ENCODE assay signal across 1 cellular context in genomic region chr6:157974967-157975366, GRCh38.
TF ChIP-seq lines count a peak whose summit lies in the region.

No MANE protein-coding gene starts in this region.

TF ChIP-seq in HepG2, 621 proteins besides CTCF, POLR2A, EP300 and RAD21 (continued from another document and continues in another):
- TF ChIP-seq ZNF800 (CRISPR knock-in tag; IDR thresholded peaks at IDR 0.05) (no peak), NR3C1 (CRISPR knock-in tag; IDR thresholded peaks at IDR 0.05) (no peak), ZNF207 (IDR thresholded peaks at IDR 0.05; ENCODE audit: borderline replicate concordance) (no peak), TFE3 (CRISPR knock-in tag; IDR thresholded peaks at IDR 0.05) (0 out of 2 replicates have a peak, but pooled peaks have one; percentile 25), HMG20A (CRISPR knock-in tag; IDR thresholded peaks at IDR 0.05; ENCODE audit: borderline replicate concordance) (peak; percentile 34; the same call in 1 of the 2 replicates), RXRB (CRISPR knock-in tag; IDR thresholded peaks at IDR 0.05; ENCODE audit: borderline replicate concordance) (no peak), ZNF678 (CRISPR knock-in tag; IDR thresholded peaks at IDR 0.05) (no peak), ZNF234 (CRISPR knock-in tag; conservative IDR thresholded peaks at IDR 0.05) (no peak), RFXAP (CRISPR knock-in tag; IDR thresholded peaks at IDR 0.05; ENCODE audit: borderline replicate concordance) (no peak), ZNF737 (CRISPR knock-in tag; IDR thresholded peaks at IDR 0.05; ENCODE audit: borderline replicate concordance) (no peak), TRAFD1 (CRISPR knock-in tag; IDR thresholded peaks at IDR 0.05; ENCODE audit: borderline replicate concordance) (no peak), TEAD3 (CRISPR knock-in tag; optimal IDR thresholded peaks at IDR 0.05; ENCODE audit: borderline replicate concordance) (peak; percentile 10), ZNF772 (CRISPR knock-in tag; IDR thresholded peaks at IDR 0.05) (no peak), CCDC6 (CRISPR knock-in tag; IDR thresholded peaks at IDR 0.05) (no peak), ARID5B (CRISPR knock-in tag; IDR thresholded peaks at IDR 0.05) (peak; percentile 55; the same call in 1 of the 2 replicates), ZNF615 (CRISPR knock-in tag; IDR thresholded peaks at IDR 0.05; ENCODE audit: borderline replicate concordance) (no peak), HNRNPK (IDR thresholded peaks at IDR 0.05; ENCODE audit: low read depth, low read length, poor library complexity, severe bottlenecking) (no peak), ZNF383 (CRISPR knock-in tag; IDR thresholded peaks at IDR 0.05; ENCODE audit: borderline replicate concordance) (no peak), FOXO1 (CRISPR knock-in tag; IDR thresholded peaks at IDR 0.05) (no peak), ZFP62 (CRISPR knock-in tag; IDR thresholded peaks at IDR 0.05) (no peak), ZNF362 (CRISPR knock-in tag; IDR thresholded peaks at IDR 0.05; ENCODE audit: borderline replicate concordance) (no peak), GFI1 (CRISPR knock-in tag; IDR thresholded peaks at IDR 0.05; ENCODE audit: borderline replicate concordance) (peak; percentile 94), GRHL1 (CRISPR knock-in tag; conservative IDR thresholded peaks at IDR 0.05) (no peak), SSRP1 (CRISPR knock-in tag; IDR thresholded peaks at IDR 0.05) (no peak), ARHGAP35 (CRISPR knock-in tag; IDR thresholded peaks at IDR 0.05; ENCODE audit: borderline replicate concordance) (no peak), KLF16 (CRISPR knock-in tag; IDR thresholded peaks at IDR 0.05) (0 out of 4 replicates have a peak, but pooled peaks of 1 of the 2 experiments have one; percentile 13), PAF1 (CRISPR knock-in tag; IDR thresholded peaks at IDR 0.05) (no peak), SALL1 (CRISPR knock-in tag; IDR thresholded peaks at IDR 0.05) (0 out of 2 replicates have a peak, but pooled peaks have one; percentile 14), DPF2 (CRISPR knock-in tag; IDR thresholded peaks at IDR 0.05; ENCODE audit: borderline replicate concordance, low read depth) (no peak), ZNF691 (CRISPR knock-in tag; IDR thresholded peaks at IDR 0.05; ENCODE audit: borderline replicate concordance, low read depth) (no peak)
- TF ChIP-seq, protein P1, sequence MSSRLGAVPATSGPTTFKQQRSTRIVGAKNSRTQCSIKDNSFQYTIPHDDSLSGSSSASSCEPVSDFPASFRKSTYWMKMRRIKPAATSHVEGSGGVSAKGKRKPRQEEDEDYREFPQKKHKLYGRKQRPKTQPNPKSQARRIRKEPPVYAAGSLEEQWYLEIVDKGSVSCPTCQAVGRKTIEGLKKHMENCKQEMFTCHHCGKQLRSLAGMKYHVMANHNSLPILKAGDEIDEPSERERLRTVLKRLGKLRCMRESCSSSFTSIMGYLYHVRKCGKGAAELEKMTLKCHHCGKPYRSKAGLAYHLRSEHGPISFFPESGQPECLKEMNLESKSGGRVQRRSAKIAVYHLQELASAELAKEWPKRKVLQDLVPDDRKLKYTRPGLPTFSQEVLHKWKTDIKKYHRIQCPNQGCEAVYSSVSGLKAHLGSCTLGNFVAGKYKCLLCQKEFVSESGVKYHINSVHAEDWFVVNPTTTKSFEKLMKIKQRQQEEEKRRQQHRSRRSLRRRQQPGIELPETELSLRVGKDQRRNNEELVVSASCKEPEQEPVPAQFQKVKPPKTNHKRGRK (CRISPR knock-in tag; IDR thresholded peaks at IDR 0.05) = no peak
- TF ChIP-seq, protein P2, sequence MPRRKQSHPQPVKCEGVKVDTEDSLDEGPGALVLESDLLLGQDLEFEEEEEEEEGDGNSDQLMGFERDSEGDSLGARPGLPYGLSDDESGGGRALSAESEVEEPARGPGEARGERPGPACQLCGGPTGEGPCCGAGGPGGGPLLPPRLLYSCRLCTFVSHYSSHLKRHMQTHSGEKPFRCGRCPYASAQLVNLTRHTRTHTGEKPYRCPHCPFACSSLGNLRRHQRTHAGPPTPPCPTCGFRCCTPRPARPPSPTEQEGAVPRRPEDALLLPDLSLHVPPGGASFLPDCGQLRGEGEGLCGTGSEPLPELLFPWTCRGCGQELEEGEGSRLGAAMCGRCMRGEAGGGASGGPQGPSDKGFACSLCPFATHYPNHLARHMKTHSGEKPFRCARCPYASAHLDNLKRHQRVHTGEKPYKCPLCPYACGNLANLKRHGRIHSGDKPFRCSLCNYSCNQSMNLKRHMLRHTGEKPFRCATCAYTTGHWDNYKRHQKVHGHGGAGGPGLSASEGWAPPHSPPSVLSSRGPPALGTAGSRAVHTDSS (CRISPR knock-in tag; conservative IDR thresholded peaks at IDR 0.05) = no peak
- TF ChIP-seq, protein P3, sequence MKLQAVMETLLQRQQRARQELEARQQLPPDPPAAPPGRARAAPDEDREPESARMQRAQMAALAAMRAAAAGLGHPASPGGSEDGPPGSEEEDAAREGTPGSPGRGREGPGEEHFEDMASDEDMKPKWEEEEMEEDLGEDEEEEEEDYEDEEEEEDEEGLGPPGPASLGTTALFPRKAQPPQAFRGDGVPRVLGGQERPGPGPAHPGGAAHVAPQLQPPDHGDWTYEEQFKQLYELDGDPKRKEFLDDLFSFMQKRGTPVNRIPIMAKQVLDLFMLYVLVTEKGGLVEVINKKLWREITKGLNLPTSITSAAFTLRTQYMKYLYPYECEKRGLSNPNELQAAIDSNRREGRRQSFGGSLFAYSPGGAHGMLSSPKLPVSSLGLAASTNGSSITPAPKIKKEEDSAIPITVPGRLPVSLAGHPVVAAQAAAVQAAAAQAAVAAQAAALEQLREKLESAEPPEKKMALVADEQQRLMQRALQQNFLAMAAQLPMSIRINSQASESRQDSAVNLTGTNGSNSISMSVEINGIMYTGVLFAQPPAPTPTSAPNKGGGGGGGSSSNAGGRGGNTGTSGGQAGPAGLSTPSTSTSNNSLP (IDR thresholded peaks at IDR 0.05; ENCODE audit: low read depth, low read length) = peak; percentile 85
- TF ChIP-seq, protein P4, sequence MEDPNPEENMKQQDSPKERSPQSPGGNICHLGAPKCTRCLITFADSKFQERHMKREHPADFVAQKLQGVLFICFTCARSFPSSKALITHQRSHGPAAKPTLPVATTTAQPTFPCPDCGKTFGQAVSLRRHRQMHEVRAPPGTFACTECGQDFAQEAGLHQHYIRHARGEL (CRISPR knock-in tag; IDR thresholded peaks at IDR 0.05) = no peak
